In genomic region chrX:106802388-106803275, GRCh38 we compare ENCODE assay signal across 8 cellular contexts. TPM values are rescaled to one million over a fixed set of nuclear protein-coding genes. Genes with fewer than 3 reads are reported as not detected.
DNase-seq lines count a peak whose midpoint lies in the region; ATAC-seq and TF ChIP-seq lines count a peak whose summit lies in the region.

Gene TBC1D8B, plus strand, starts transcription at chrX:106802673. Its CDS starts 181 bp downstream, at chrX:106802854.

- peak within 1 kb of the TSS; percentile 77 for H3K4me2 ChIP-seq in neural progenitor cell

- POLR2A ChIA-PET in CD4-positive, alpha-beta T cell (lab: Charles Lee), result no interaction called here

- peak within 1 kb of the TSS; percentile 91 for H3K4me3 Mint-ChIP-seq in CD4-positive, alpha-beta T cell
- peak within 1 kb of the TSS; percentile 99 for H3K4me3 Mint-ChIP-seq in neural progenitor cell

- H3K9me3 ChIP-seq in CD4-positive, alpha-beta T cell (ENCODE audit: control insufficient read depth, low read length), result no peaks in the 10 kb centered on the region
- H3K9me3 ChIP-seq in neural progenitor cell (ENCODE audit: low read depth), result no peaks in the 10 kb centered on the region
- no peaks in the 10 kb centered on the region for H3K9me3 ChIP-seq in aorta (ENCODE audit: control insufficient read depth, low read length)

- H3K9me3 Mint-ChIP-seq in CD4-positive, alpha-beta T cell, result no peaks in the 10 kb centered on the region
- no peaks in the 10 kb centered on the region for H3K9me3 Mint-ChIP-seq in neural progenitor cell

- peaks cover 17% of the 10 kb centered on the region for H3K4me1 Mint-ChIP-seq in CD4-positive, alpha-beta T cell (ENCODE audit: low read depth)
- H3K4me1 Mint-ChIP-seq in neural progenitor cell, result no peaks in the 10 kb centered on the region

- CTCF ChIA-PET in CD4-positive, alpha-beta T cell (lab: Charles Lee), result no interaction called here

- H3K4me3 ChIP-seq in neural progenitor cell, result peak within 1 kb of the TSS; percentile 65
- peak within 1 kb of the TSS; percentile 55 to 74 for H3K4me3 ChIP-seq in aorta (ENCODE audit: low read length in 2 of 2)

- 1 to 24% methylated on average over 36 of the region's 36 CpGs for WGBS in aorta, 2 donors

- no peaks in the 10 kb centered on the region for H4K20me1 ChIP-seq in neural progenitor cell (ENCODE audit: low read depth)

- no peak for TF ChIP-seq CTCF in CD4-positive, alpha-beta T cell (IDR thresholded peaks at IDR 0.05)
- TF ChIP-seq CTCF in neural progenitor cell (IDR thresholded peaks at IDR 0.05), result no peak

- H2AFZ ChIP-seq in neural progenitor cell (replicated peaks), result peak within 1 kb of the TSS; percentile 88

- no peaks in the 10 kb centered on the region for H3F3A ChIP-seq in neural progenitor cell (ENCODE audit: low read depth)

- no peaks in the 10 kb centered on the region for H3K79me2 ChIP-seq in neural progenitor cell (ENCODE audit: low read depth)

- H3K36me3 ChIP-seq in neural progenitor cell, result no peaks in the 10 kb centered on the region
- H3K36me3 ChIP-seq in aorta (ENCODE audit: control insufficient read depth in 1 of 2, insufficient read depth in 2 of 2, low read length in 1 of 2), result no peaks in the 10 kb centered on the region

- DNase-seq in CD4-positive, alpha-beta T cell, result peak in 3 of 10 experiments; percentile 0 to 26 (median 11)
- peak; percentile 64 for DNase-seq in NCI-H69 (lab: John Stamatoyannopoulos, UW)
- DNase-seq in activated naive CD4-positive, alpha-beta T cell treated with anti-CD3 and anti-CD28 coated beads, Interleukin-2, amount 50 U/mL, for 16 hours, result peak; percentile 13
- DNase-seq in germinal center (ENCODE audit: low spot score), result peak; percentile 19
- peak; percentile 83 for DNase-seq in neural progenitor cell (ENCODE audit: low spot score)
- peak; percentile 82 to 84 for DNase-seq in aorta

- no peak within 1 kb of the TSS for H3K9ac ChIP-seq in neural progenitor cell

- intact Hi-C loops in CD4-positive, alpha-beta T cell (cut with DNase I, micrococcal nuclease), result no loop called here
- intact Hi-C loops in aorta (cut with DNase I), result no loop called here

- peaks cover 38% of the 10 kb centered on the region for H3K27me3 ChIP-seq in CD4-positive, alpha-beta T cell (ENCODE audit: control insufficient read depth, insufficient read depth, low read length)
- H3K27me3 ChIP-seq in neural progenitor cell (peaks cover 51% of the 10 kb centered on the region), aorta (ENCODE audit: control insufficient read depth in 1 of 2, insufficient read depth in 2 of 2, low read length in 1 of 2) (no peaks in the 10 kb centered on the region)

- peak; percentile 74 for ATAC-seq in CD4-positive, alpha-beta T cell (ENCODE audit: poor library complexity)
- peak; percentile 91 for ATAC-seq in GM19328 (IDR thresholded peaks at IDR 0.05; ENCODE audit: unreplicated experiment)
- peak; percentile 97 for ATAC-seq in HG03378 (IDR thresholded peaks at IDR 0.05; ENCODE audit: unreplicated experiment)
- peak; percentile 94 for ATAC-seq in aorta (ENCODE audit: low FRiP score)

- no peaks in the 10 kb centered on the region for H3K4me1 ChIP-seq in neural progenitor cell
- no peaks in the 10 kb centered on the region for H3K4me1 ChIP-seq in aorta (ENCODE audit: control insufficient read depth in 1 of 2, insufficient read depth in 2 of 2, low read length in 2 of 2)

- peaks cover 61% of the 10 kb centered on the region for H3K27me3 Mint-ChIP-seq in CD4-positive, alpha-beta T cell
- H3K27me3 Mint-ChIP-seq in neural progenitor cell (ENCODE audit: insufficient read depth, low read depth), result peaks cover 18% of the 10 kb centered on the region

- no peak within 1 kb of the TSS for H3K27ac ChIP-seq in CD4-positive, alpha-beta T cell (ENCODE audit: low read depth, low read length)
- H3K27ac ChIP-seq in neural progenitor cell, result no peak within 1 kb of the TSS
- H3K27ac ChIP-seq in aorta (ENCODE audit: low read depth in 1 of 2, low read length in 2 of 2), result no peak within 1 kb of the TSS

- H3K27ac Mint-ChIP-seq in CD4-positive, alpha-beta T cell, result no peak within 1 kb of the TSS
- peak within 1 kb of the TSS; percentile 72 for H3K27ac Mint-ChIP-seq in neural progenitor cell

- H3K36me3 Mint-ChIP-seq in CD4-positive, alpha-beta T cell (ENCODE audit: low read depth), result no peaks in the 10 kb centered on the region
- H3K36me3 Mint-ChIP-seq in neural progenitor cell, result no peaks in the 10 kb centered on the region

RNA-seq across cellular contexts. Expression of gene TBC1D8B, which starts in this region (rescaled TPM):
- under 1 TPM; 0.22 TPM for total RNA-seq in CD4-positive, alpha-beta T cell
- total RNA-seq in neural progenitor cell (ENCODE audit: low replicate concordance) (1.4 and 1.6 TPM in 2 replicates), aorta (10 to 100 TPM; 12.8 to 20.7 TPM)
- polyA plus RNA-seq in aorta, result 1 to 10 TPM; 4.0 to 4.5 TPM

Comparison
In these comparisons a context has a peak if more than half of its experiments do, and no peak if none do; other contexts are left out.
1. Peak in ATAC-seq in CD4-positive, alpha-beta T cell; RNA of the gene not detected or under 1 TPM.